ENCODE assay signal across 1 cellular context in the genomic region with DNA sequence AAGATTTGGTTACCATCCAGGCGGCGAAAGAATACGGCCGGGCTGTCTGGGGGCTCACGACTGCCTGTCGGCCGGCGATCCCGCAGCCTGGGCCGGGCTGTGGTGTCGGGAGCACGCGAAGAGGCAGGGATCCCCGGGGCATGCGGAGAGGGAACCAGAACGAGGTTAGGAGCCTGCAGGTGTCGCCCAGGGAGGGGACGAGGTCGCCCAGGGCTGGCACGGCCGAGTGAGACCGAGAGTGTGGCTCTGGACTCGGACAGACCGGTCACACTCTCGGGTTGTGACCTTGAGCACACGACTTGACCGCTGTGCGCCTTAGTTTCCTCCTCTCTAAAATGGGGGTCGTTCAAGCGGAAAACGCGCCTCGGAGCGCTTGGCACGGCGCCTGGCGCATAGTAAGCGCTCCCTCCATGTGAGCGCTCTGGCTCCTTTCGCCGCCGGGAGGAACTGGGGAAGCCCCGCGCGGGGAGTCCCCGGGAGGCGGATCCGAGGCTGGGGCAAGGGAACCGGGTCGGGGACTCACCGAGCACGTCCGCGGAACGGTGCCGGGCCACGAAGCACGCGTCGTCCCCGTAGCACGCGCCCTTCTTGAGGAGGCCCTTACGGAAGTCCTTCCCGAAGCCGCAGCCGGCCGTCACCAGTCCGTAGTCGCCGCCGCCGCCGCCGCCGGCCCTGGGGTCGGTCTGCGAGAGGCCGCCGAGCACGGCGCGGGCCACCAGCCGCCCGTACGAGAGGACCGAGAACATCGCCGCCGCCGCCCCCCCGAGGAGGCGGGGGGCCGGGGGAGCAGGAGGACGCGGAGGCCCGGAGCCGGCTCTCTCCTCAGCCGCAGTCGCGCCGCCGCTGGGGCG.
TF ChIP-seq lines count a peak whose summit lies in the region.

No MANE protein-coding gene starts in this region.

TF ChIP-seq in HepG2, 621 proteins besides CTCF, POLR2A, EP300 and RAD21 (continued from another document and continues in another):
- TF ChIP-seq, protein P1, sequence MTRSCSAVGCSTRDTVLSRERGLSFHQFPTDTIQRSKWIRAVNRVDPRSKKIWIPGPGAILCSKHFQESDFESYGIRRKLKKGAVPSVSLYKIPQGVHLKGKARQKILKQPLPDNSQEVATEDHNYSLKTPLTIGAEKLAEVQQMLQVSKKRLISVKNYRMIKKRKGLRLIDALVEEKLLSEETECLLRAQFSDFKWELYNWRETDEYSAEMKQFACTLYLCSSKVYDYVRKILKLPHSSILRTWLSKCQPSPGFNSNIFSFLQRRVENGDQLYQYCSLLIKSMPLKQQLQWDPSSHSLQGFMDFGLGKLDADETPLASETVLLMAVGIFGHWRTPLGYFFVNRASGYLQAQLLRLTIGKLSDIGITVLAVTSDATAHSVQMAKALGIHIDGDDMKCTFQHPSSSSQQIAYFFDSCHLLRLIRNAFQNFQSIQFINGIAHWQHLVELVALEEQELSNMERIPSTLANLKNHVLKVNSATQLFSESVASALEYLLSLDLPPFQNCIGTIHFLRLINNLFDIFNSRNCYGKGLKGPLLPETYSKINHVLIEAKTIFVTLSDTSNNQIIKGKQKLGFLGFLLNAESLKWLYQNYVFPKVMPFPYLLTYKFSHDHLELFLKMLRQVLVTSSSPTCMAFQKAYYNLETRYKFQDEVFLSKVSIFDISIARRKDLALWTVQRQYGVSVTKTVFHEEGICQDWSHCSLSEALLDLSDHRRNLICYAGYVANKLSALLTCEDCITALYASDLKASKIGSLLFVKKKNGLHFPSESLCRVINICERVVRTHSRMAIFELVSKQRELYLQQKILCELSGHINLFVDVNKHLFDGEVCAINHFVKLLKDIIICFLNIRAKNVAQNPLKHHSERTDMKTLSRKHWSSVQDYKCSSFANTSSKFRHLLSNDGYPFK (CRISPR knock-in tag; IDR thresholded peaks at IDR 0.05; ENCODE audit: borderline replicate concordance) = 0 out of 2 replicates have a peak, but pooled peaks have one; percentile 25
- TF ChIP-seq, protein P2, sequence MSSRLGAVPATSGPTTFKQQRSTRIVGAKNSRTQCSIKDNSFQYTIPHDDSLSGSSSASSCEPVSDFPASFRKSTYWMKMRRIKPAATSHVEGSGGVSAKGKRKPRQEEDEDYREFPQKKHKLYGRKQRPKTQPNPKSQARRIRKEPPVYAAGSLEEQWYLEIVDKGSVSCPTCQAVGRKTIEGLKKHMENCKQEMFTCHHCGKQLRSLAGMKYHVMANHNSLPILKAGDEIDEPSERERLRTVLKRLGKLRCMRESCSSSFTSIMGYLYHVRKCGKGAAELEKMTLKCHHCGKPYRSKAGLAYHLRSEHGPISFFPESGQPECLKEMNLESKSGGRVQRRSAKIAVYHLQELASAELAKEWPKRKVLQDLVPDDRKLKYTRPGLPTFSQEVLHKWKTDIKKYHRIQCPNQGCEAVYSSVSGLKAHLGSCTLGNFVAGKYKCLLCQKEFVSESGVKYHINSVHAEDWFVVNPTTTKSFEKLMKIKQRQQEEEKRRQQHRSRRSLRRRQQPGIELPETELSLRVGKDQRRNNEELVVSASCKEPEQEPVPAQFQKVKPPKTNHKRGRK (CRISPR knock-in tag; IDR thresholded peaks at IDR 0.05) = no peak
- TF ChIP-seq SP2 (CRISPR knock-in tag; IDR thresholded peaks at IDR 0.05) (peak; percentile 6; the same call in 1 of the 2 replicates), AGO2 (optimal IDR thresholded peaks at IDR 0.05; ENCODE audit: low read depth, low read length) (peak; percentile 72), SMARCC2 (IDR thresholded peaks at IDR 0.05) (no peak), NRL (CRISPR knock-in tag; IDR thresholded peaks at IDR 0.05; ENCODE audit: borderline replicate concordance) (peak; percentile 54; the same call in 1 of the 2 replicates), HDAC1 (CRISPR knock-in tag; IDR thresholded peaks at IDR 0.05) (peak; percentile 40), HNF4G (IDR thresholded peaks at IDR 0.05; ENCODE audit: borderline replicate concordance, low read depth, low read length) (no peak), HNF4G (CRISPR knock-in tag; IDR thresholded peaks at IDR 0.05; ENCODE audit: borderline replicate concordance, low read depth) (no peak), ZNF446 (CRISPR knock-in tag; IDR thresholded peaks at IDR 0.05) (no peak), SOX13 (IDR thresholded peaks at IDR 0.05) (no peak), SOX13 (CRISPR knock-in tag; conservative IDR thresholded peaks at IDR 0.05 in 1 of 2, IDR thresholded peaks at IDR 0.05 in 1 of 2) (no peak), NR2F6 (IDR thresholded peaks at IDR 0.05) (no peak), NR2F6 (CRISPR knock-in tag; IDR thresholded peaks at IDR 0.05) (no peak), ZNF432 (CRISPR knock-in tag; IDR thresholded peaks at IDR 0.05; ENCODE audit: borderline replicate concordance) (no peak), CHD4 (IDR thresholded peaks at IDR 0.05; ENCODE audit: borderline replicate concordance, low read length) (no peak), ZNF878 (CRISPR knock-in tag; IDR thresholded peaks at IDR 0.05) (no peak), ZKSCAN1 (IDR thresholded peaks at IDR 0.05; ENCODE audit: low read length) (no peak), TCF7L2 (IDR thresholded peaks at IDR 0.05; ENCODE audit: low read depth, low read length) (no peak), SALL2 (CRISPR knock-in tag; IDR thresholded peaks at IDR 0.05) (no peak), TBL1XR1 (IDR thresholded peaks at IDR 0.05; ENCODE audit: borderline replicate concordance, low read length, partially characterized antibody) (no peak), RBM39 (IDR thresholded peaks at IDR 0.05; ENCODE audit: low read depth, low read length, poor library complexity, severe bottlenecking) (peak; percentile 64), CENPX (CRISPR knock-in tag; IDR thresholded peaks at IDR 0.05) (no peak), NFKB2 (CRISPR knock-in tag; IDR thresholded peaks at IDR 0.05; ENCODE audit: borderline replicate concordance) (0 out of 2 replicates have a peak, but pooled peaks have one; percentile 23), ZNF737 (CRISPR knock-in tag; IDR thresholded peaks at IDR 0.05; ENCODE audit: borderline replicate concordance) (no peak), ZNF326 (CRISPR knock-in tag; IDR thresholded peaks at IDR 0.05; ENCODE audit: borderline replicate concordance) (no peak), HOXA5 (CRISPR knock-in tag; IDR thresholded peaks at IDR 0.05) (0 out of 2 replicates have a peak, but pooled peaks have one; percentile 28), MTF2 (CRISPR knock-in tag; IDR thresholded peaks at IDR 0.05; ENCODE audit: borderline replicate concordance) (peak; percentile 85; the same call in 1 of the 2 replicates)
- TF ChIP-seq, protein P3, sequence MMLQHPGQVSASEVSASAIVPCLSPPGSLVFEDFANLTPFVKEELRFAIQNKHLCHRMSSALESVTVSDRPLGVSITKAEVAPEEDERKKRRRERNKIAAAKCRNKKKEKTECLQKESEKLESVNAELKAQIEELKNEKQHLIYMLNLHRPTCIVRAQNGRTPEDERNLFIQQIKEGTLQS (CRISPR knock-in tag; IDR thresholded peaks at IDR 0.05) = no peak
- TF ChIP-seq, protein P4, sequence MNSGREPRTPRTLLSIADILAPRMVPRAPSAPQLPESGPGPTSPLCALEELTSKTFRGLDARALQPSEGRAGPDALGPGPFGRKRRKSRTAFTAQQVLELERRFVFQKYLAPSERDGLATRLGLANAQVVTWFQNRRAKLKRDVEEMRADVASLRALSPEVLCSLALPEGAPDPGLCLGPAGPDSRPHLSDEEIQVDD (CRISPR knock-in tag; IDR thresholded peaks at IDR 0.05; ENCODE audit: borderline replicate concordance) = peak; percentile 68; the same call in 1 of the 2 replicates
- TF ChIP-seq, protein P5, sequence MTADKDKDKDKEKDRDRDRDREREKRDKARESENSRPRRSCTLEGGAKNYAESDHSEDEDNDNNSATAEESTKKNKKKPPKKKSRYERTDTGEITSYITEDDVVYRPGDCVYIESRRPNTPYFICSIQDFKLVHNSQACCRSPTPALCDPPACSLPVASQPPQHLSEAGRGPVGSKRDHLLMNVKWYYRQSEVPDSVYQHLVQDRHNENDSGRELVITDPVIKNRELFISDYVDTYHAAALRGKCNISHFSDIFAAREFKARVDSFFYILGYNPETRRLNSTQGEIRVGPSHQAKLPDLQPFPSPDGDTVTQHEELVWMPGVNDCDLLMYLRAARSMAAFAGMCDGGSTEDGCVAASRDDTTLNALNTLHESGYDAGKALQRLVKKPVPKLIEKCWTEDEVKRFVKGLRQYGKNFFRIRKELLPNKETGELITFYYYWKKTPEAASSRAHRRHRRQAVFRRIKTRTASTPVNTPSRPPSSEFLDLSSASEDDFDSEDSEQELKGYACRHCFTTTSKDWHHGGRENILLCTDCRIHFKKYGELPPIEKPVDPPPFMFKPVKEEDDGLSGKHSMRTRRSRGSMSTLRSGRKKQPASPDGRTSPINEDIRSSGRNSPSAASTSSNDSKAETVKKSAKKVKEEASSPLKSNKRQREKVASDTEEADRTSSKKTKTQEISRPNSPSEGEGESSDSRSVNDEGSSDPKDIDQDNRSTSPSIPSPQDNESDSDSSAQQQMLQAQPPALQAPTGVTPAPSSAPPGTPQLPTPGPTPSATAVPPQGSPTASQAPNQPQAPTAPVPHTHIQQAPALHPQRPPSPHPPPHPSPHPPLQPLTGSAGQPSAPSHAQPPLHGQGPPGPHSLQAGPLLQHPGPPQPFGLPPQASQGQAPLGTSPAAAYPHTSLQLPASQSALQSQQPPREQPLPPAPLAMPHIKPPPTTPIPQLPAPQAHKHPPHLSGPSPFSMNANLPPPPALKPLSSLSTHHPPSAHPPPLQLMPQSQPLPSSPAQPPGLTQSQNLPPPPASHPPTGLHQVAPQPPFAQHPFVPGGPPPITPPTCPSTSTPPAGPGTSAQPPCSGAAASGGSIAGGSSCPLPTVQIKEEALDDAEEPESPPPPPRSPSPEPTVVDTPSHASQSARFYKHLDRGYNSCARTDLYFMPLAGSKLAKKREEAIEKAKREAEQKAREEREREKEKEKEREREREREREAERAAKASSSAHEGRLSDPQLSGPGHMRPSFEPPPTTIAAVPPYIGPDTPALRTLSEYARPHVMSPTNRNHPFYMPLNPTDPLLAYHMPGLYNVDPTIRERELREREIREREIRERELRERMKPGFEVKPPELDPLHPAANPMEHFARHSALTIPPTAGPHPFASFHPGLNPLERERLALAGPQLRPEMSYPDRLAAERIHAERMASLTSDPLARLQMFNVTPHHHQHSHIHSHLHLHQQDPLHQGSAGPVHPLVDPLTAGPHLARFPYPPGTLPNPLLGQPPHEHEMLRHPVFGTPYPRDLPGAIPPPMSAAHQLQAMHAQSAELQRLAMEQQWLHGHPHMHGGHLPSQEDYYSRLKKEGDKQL (CRISPR knock-in tag; IDR thresholded peaks at IDR 0.05; ENCODE audit: low read depth) = no peak
- TF ChIP-seq, protein P6, sequence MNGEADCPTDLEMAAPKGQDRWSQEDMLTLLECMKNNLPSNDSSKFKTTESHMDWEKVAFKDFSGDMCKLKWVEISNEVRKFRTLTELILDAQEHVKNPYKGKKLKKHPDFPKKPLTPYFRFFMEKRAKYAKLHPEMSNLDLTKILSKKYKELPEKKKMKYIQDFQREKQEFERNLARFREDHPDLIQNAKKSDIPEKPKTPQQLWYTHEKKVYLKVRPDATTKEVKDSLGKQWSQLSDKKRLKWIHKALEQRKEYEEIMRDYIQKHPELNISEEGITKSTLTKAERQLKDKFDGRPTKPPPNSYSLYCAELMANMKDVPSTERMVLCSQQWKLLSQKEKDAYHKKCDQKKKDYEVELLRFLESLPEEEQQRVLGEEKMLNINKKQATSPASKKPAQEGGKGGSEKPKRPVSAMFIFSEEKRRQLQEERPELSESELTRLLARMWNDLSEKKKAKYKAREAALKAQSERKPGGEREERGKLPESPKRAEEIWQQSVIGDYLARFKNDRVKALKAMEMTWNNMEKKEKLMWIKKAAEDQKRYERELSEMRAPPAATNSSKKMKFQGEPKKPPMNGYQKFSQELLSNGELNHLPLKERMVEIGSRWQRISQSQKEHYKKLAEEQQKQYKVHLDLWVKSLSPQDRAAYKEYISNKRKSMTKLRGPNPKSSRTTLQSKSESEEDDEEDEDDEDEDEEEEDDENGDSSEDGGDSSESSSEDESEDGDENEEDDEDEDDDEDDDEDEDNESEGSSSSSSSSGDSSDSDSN (CRISPR knock-in tag; IDR thresholded peaks at IDR 0.05) = peak; percentile 78; the same call in 1 of the 2 replicates
- TF ChIP-seq, protein P7, sequence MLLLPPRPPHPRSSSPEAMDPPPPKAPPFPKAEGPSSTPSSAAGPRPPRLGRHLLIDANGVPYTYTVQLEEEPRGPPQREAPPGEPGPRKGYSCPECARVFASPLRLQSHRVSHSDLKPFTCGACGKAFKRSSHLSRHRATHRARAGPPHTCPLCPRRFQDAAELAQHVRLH (CRISPR knock-in tag; IDR thresholded peaks at IDR 0.05; ENCODE audit: borderline replicate concordance, low read depth) = 0 out of 2 replicates have a peak, but pooled peaks have one; percentile 24
- TF ChIP-seq, protein P8, sequence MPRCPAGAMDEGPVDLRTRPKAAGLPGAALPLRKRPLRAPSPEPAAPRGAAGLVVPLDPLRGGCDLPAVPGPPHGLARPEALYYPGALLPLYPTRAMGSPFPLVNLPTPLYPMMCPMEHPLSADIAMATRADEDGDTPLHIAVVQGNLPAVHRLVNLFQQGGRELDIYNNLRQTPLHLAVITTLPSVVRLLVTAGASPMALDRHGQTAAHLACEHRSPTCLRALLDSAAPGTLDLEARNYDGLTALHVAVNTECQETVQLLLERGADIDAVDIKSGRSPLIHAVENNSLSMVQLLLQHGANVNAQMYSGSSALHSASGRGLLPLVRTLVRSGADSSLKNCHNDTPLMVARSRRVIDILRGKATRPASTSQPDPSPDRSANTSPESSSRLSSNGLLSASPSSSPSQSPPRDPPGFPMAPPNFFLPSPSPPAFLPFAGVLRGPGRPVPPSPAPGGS (CRISPR knock-in tag; IDR thresholded peaks at IDR 0.05) = peak; percentile 45; the same call in 1 of the 2 replicates
- TF ChIP-seq, protein P9, sequence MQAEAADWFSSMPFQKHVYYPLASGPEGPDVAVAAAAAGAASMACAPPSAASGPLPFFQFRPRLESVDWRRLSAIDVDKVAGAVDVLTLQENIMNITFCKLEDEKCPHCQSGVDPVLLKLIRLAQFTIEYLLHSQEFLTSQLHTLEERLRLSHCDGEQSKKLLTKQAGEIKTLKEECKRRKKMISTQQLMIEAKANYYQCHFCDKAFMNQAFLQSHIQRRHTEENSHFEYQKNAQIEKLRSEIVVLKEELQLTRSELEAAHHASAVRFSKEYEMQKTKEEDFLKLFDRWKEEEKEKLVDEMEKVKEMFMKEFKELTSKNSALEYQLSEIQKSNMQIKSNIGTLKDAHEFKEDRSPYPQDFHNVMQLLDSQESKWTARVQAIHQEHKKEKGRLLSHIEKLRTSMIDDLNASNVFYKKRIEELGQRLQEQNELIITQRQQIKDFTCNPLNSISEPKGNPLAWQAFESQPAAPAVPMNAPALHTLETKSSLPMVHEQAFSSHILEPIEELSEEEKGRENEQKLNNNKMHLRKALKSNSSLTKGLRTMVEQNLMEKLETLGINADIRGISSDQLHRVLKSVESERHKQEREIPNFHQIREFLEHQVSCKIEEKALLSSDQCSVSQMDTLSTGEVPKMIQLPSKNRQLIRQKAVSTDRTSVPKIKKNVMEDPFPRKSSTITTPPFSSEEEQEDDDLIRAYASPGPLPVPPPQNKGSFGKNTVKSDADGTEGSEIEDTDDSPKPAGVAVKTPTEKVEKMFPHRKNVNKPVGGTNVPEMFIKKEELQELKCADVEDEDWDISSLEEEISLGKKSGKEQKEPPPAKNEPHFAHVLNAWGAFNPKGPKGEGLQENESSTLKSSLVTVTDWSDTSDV (CRISPR knock-in tag; IDR thresholded peaks at IDR 0.05) = no peak
- TF ChIP-seq, protein P10, sequence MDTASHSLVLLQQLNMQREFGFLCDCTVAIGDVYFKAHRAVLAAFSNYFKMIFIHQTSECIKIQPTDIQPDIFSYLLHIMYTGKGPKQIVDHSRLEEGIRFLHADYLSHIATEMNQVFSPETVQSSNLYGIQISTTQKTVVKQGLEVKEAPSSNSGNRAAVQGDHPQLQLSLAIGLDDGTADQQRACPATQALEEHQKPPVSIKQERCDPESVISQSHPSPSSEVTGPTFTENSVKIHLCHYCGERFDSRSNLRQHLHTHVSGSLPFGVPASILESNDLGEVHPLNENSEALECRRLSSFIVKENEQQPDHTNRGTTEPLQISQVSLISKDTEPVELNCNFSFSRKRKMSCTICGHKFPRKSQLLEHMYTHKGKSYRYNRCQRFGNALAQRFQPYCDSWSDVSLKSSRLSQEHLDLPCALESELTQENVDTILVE (CRISPR knock-in tag; IDR thresholded peaks at IDR 0.05) = no peak
